Comparison of ENCODE assay signal across 8 cellular contexts in the genomic region with DNA sequence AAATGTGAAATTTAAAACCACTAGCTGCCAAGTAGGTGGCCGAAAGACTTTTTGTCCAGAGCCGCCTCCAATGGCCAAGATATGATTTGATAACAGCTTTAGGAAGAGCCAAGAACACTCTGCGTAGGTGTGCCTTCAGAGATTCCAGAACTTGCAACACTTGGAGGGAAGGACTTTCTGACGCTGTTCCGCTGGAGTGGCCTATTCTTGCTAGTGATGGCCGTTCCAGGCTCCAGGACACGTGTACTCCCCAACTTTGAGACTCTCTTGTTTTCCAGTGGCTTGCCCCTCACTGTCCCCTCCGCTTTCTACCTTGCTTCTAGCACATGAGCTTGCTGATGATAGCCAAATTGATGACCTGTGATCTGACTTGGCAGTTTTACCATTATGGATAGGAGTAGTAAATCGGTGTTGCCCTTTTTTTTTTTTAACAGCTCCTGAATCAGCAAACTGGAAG. TPM values are rescaled to one million over a fixed set of nuclear protein-coding genes. Genes with fewer than 3 reads are reported as not detected.
DNase-seq lines count a peak whose midpoint lies in the region; ATAC-seq, FAIRE-seq and TF ChIP-seq lines count a peak whose summit lies in the region.

No MANE protein-coding gene starts in this region.

- peak in 1 of 2 donors; percentile 25 for TF ChIP-seq RAD21 in liver (IDR thresholded peaks at IDR 0.05)

- H3K27ac ChIP-seq in 22Rv1: peak overlapping the region; percentile 88
- peak overlapping the region; percentile 99 to 100 for H3K27ac ChIP-seq in liver (ENCODE audit: low read depth in 1 of 2, low read length in 2 of 2)
- H3K27ac ChIP-seq in subcutaneous abdominal adipose tissue (ENCODE audit: low read depth, low read length): peak overlapping the region; percentile 97

- TF ChIP-seq CTCF in 22Rv1 (IDR thresholded peaks at IDR 0.05) (no peak), liver (IDR thresholded peaks at IDR 0.05; ENCODE audit: low read depth, low read length, missing input control) (no peak)

- intact Hi-C loops in dendritic cell treated with granulocyte-macrophage colony-stimulating factor and Interleukin-4, amounts not matched to agents 40 ng/mL and 50 ng/mL, for 4 days (cut with micrococcal nuclease): loop anchor here (10.0 kb wide), 1 partner anchor 237 kb away; the partner anchor contains the start of gene KLHL20

- H3K9ac ChIP-seq in liver (ENCODE audit: low read depth in 1 of 2, low read length in 2 of 2): peak overlapping the region; percentile 84 to 97
- peak overlapping the region; percentile 74 to 94 (median 91) for H3K9ac ChIP-seq in subcutaneous abdominal adipose tissue (ENCODE audit: low read length in 5 of 5)

- H3K27me3 Mint-ChIP-seq in dendritic cell treated with granulocyte-macrophage colony-stimulating factor and Interleukin-4, amounts not matched to agents 40 ng/mL and 50 ng/mL, for 4 days: no peaks in the 10 kb centered on the region

- ATAC-seq in GM18867 (IDR thresholded peaks at IDR 0.05; ENCODE audit: unreplicated experiment): no peak

- H3K27ac Mint-ChIP-seq in dendritic cell treated with granulocyte-macrophage colony-stimulating factor and Interleukin-4, amounts not matched to agents 40 ng/mL and 50 ng/mL, for 4 days: peak overlapping the region; percentile 96

- no peaks in the 10 kb centered on the region for H3K9me3 ChIP-seq in liver (ENCODE audit: control insufficient read depth in 4 of 4, low read length in 3 of 4)
- no peaks in the 10 kb centered on the region for H3K9me3 ChIP-seq in subcutaneous abdominal adipose tissue (ENCODE audit: control insufficient read depth in 5 of 5, low read length in 5 of 5)

- H3K36me3 Mint-ChIP-seq in dendritic cell treated with granulocyte-macrophage colony-stimulating factor and Interleukin-4, amounts not matched to agents 40 ng/mL and 50 ng/mL, for 4 days (ENCODE audit: low read depth): peaks cover 37% of the 10 kb centered on the region

- FAIRE-seq in RCC 7860 (lab: Jason Lieb, UNC): no peak

- H3K36me3 ChIP-seq in liver (ENCODE audit: control insufficient read depth in 4 of 4, insufficient read depth in 3 of 4, low read depth in 1 of 4, low read length in 3 of 4) (peaks cover 4 to 23% (median 22%) of the 10 kb centered on the region in 4 donors), subcutaneous abdominal adipose tissue (ENCODE audit: control insufficient read depth in 5 of 5, insufficient read depth in 5 of 5, low read length in 5 of 5) (peaks cover 21 to 30% (median 22%) of the 10 kb centered on the region in 5 donors)

- H3K4me3 ChIP-seq in GM08714 (ENCODE audit: low read length) (peak overlapping the region; percentile 81), liver (ENCODE audit: low read depth in 1 of 3, low read length in 3 of 3) (peak overlapping the region; percentile 84 to 87 (median 85)), subcutaneous abdominal adipose tissue (ENCODE audit: low read depth in 1 of 5, low read length in 5 of 5) (peak overlapping the region; percentile 91 to 99 (median 95))

- H3K27me3 ChIP-seq in liver (ENCODE audit: control insufficient read depth in 4 of 4, insufficient read depth in 4 of 4, low read length in 3 of 4): no peaks in the 10 kb centered on the region
- no peaks in the 10 kb centered on the region for H3K27me3 ChIP-seq in subcutaneous abdominal adipose tissue (ENCODE audit: control insufficient read depth in 5 of 5, insufficient read depth in 4 of 5, low read length in 5 of 5)

- DNase-seq in RCC 7860 (ENCODE audit: low spot score) (peak; percentile 33), epidermal melanocyte (ENCODE audit: insufficient read length, low spot score) (no peak)

- 5% methylated on average over 9 of the region's 9 CpGs for WGBS in liver

- no peaks in the 10 kb centered on the region for H3K9me3 Mint-ChIP-seq in dendritic cell treated with granulocyte-macrophage colony-stimulating factor and Interleukin-4, amounts not matched to agents 40 ng/mL and 50 ng/mL, for 4 days

- H3K4me3 Mint-ChIP-seq in dendritic cell treated with granulocyte-macrophage colony-stimulating factor and Interleukin-4, amounts not matched to agents 40 ng/mL and 50 ng/mL, for 4 days: peak overlapping the region; percentile 84

- H3K4me1 Mint-ChIP-seq in dendritic cell treated with granulocyte-macrophage colony-stimulating factor and Interleukin-4, amounts not matched to agents 40 ng/mL and 50 ng/mL, for 4 days (ENCODE audit: low read depth): peaks cover 53% of the 10 kb centered on the region

- H3K4me1 ChIP-seq in liver (ENCODE audit: control insufficient read depth in 4 of 4, insufficient read depth in 4 of 4, low read length in 3 of 4) (peaks cover 6 to 76% (median 61%) of the 10 kb centered on the region in 4 donors), subcutaneous abdominal adipose tissue (ENCODE audit: control insufficient read depth in 5 of 5, insufficient read depth in 5 of 5, low read length in 5 of 5) (peaks cover 4 to 59% (median 49%) of the 10 kb centered on the region in 5 donors)

TF ChIP-seq in liver, 16 proteins besides CTCF, POLR2A, EP300 and RAD21:
- TF ChIP-seq FOXA1 (IDR thresholded peaks at IDR 0.05): no peak
- no peak for TF ChIP-seq FOXA2 (IDR thresholded peaks at IDR 0.05)
- peak in 1 of 2 donors; percentile 80 for TF ChIP-seq RXRA (IDR thresholded peaks at IDR 0.05)
- peak; percentile 24 for TF ChIP-seq ZBTB33 (IDR thresholded peaks at IDR 0.05)
- peak; percentile 86 for TF ChIP-seq REST (IDR thresholded peaks at IDR 0.05)
- peak; percentile 57 to 66 for TF ChIP-seq EGR1 (IDR thresholded peaks at IDR 0.05; ENCODE audit: low read depth in 2 of 2)
- TF ChIP-seq HNF4A (conservative IDR thresholded peaks at IDR 0.05): peak; percentile 50 to 58
- TF ChIP-seq GABPA (IDR thresholded peaks at IDR 0.05 in 1 of 2, conservative IDR thresholded peaks at IDR 0.05 in 1 of 2): peak in 1 of 2 donors; percentile 50
- TF ChIP-seq YY1 (IDR thresholded peaks at IDR 0.05): peak; percentile 95
- TF ChIP-seq NR2F2 (IDR thresholded peaks at IDR 0.05): peak; percentile 7
- TF ChIP-seq ATF3 (IDR thresholded peaks at IDR 0.05): no peak
- TF ChIP-seq SP1 (IDR thresholded peaks at IDR 0.05): peak; percentile 72
- TF ChIP-seq JUND (IDR thresholded peaks at IDR 0.05): peak in 1 of 2 donors; percentile 44
- no peak for TF ChIP-seq TAF1 (conservative IDR thresholded peaks at IDR 0.05)
- peak; percentile 74 for TF ChIP-seq MAX (IDR thresholded peaks at IDR 0.05)
- no peak for TF ChIP-seq HNF4G (IDR thresholded peaks at IDR 0.05)

RNA-seq across cellular contexts. Expression of gene PRDX6, which starts 1.0 kb away (rescaled TPM):
- total RNA-seq in liver: 100 to 1,000 TPM; 147 to 161 TPM
- 100 to 1,000 TPM; 320 to 370 TPM for polyA plus RNA-seq in liver
